15 cellular contexts compared by ENCODE assay signal in the genomic region with DNA sequence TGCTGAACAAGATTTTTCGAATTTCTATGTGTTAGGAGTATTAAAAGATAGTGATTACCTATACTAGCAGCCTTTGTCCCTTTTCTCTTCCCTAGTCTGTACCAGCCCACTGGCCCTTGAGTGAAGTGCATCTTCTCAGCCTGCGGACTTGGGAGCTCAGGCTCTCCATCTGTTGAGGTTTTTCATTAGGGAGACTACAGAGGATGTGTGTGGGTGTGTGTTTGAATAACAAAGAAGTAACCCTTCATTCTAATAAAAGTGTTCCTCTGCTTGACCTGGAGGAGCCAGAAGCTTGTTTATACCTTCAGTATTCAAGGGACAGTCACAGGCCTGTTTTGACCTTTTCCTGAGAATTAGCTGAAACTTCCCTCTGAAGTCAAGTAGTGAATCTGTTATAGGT. TPM values are rescaled to one million over a fixed set of nuclear protein-coding genes. Genes with fewer than 3 reads are reported as not detected.
DNase-seq lines count a peak whose midpoint lies in the region; ATAC-seq and TF ChIP-seq lines count a peak whose summit lies in the region.
"Had no signal": no experiment of that assay in that cellular context is flagged by ENCODE, and none has a peak within 500 bp of the region (broad histone marks: within the 10 kb centered on the region; RNA-seq: fewer than 3 reads in every experiment).

No MANE protein-coding gene starts in this region.

- H3K27ac ChIP-seq in right lobe of liver = no peak overlapping the region
- no peak overlapping the region for H3K27ac ChIP-seq in naive thymus-derived CD4-positive, alpha-beta T cell (ENCODE audit: low read depth, low read length)
- H3K27ac ChIP-seq: A549, SJSA1 had no signal

- TF ChIP-seq CTCF in nephron progenitor cell (IDR thresholded peaks at IDR 0.05) (no peak), right lobe of liver (IDR thresholded peaks at IDR 0.05) (no peak)

- peaks cover 93% of the 10 kb centered on the region for H3K4me1 Mint-ChIP-seq in nephron progenitor cell
- peaks cover 0 to 39% (median 20%) of the 10 kb centered on the region in 7 donors for H3K4me1 Mint-ChIP-seq in naive thymus-derived CD4-positive, alpha-beta T cell

- WGBS in right lobe of liver (ENCODE audit: insufficient coverage, low coverage, low lambda C conversion rate, missing lambda C conversion rate) = 53% methylated on average over 1 of the region's 2 CpGs

- H3K27me3 Mint-ChIP-seq in nephron progenitor cell (ENCODE audit: low read depth, poor library complexity) = peaks cover 18% of the 10 kb centered on the region
- peaks cover 83 to 92% (median 89%) of the 10 kb centered on the region in 5 donors for H3K27me3 Mint-ChIP-seq in naive thymus-derived CD4-positive, alpha-beta T cell

- ATAC-seq in right lobe of liver (no peak), HG03095 (IDR thresholded peaks at IDR 0.05; ENCODE audit: unreplicated experiment) (no peak)
- ATAC-seq in naive thymus-derived CD4-positive, alpha-beta T cell = no peak
- ATAC-seq: A549 had no signal

- H3K27ac Mint-ChIP-seq in nephron progenitor cell = peak overlapping the region; percentile 99
- H3K27ac Mint-ChIP-seq in naive thymus-derived CD4-positive, alpha-beta T cell = no peak overlapping the region

- DNase-seq in NCI-H82 (lab: John Stamatoyannopoulos, UW) (peak; percentile 23), NCI-H82 treated with DMSO at 0.1 percent for 48 hours (lab: John Stamatoyannopoulos, UW; ENCODE audit: unreplicated experiment) (no peak), dermis blood vessel endothelial cell (peak; percentile 30), nephron progenitor cell (no peak), right lobe of liver (no peak), amygdala (lab: John Stamatoyannopoulos, UW) (no peak)
- DNase-seq in naive thymus-derived CD4-positive, alpha-beta T cell = no peak
- DNase-seq: NCI-H1105 treated with DMSO at 0.1 percent for 48 hours, NCI-H2029 treated with DMSO at 0.1 percent for 48 hours, NCI-H748 treated with DMSO at 0.1 percent for 48 hours had no signal

- no peaks in the 10 kb centered on the region for H3K36me3 ChIP-seq in right lobe of liver
- H3K36me3 ChIP-seq in naive thymus-derived CD4-positive, alpha-beta T cell (ENCODE audit: control insufficient read depth in 2 of 3, insufficient read depth in 3 of 3, low read length in 3 of 3) = no peaks in the 10 kb centered on the region
- H3K36me3 ChIP-seq: HAP-1, SJSA1 had no signal

- H3K4me3 ChIP-seq in right lobe of liver = no peak overlapping the region
- H3K4me3 ChIP-seq in naive thymus-derived CD4-positive, alpha-beta T cell (ENCODE audit: low read length) = no peak overlapping the region
- H3K4me3 ChIP-seq: A549, HAP-1, SJSA1 had no signal

- POLR2A ChIA-PET in naive thymus-derived CD4-positive, alpha-beta T cell (lab: Charles Lee) = no interaction called here

- peaks cover 24% of the 10 kb centered on the region for H3K36me3 Mint-ChIP-seq in nephron progenitor cell (ENCODE audit: low read depth)
- peaks cover 0 to 10% (median 0%) of the 10 kb centered on the region in 5 donors for H3K36me3 Mint-ChIP-seq in naive thymus-derived CD4-positive, alpha-beta T cell

- CTCF ChIA-PET in naive thymus-derived CD4-positive, alpha-beta T cell (lab: Charles Lee) = interaction anchor here (1.1 kb wide), 1 partner anchor 279 kb away, joined by 3 read pairs; no protein-coding TSS in a partner anchor

- intact Hi-C loops in right lobe of liver (cut with DNase I) = no loop called here
- intact Hi-C loops in naive thymus-derived CD4-positive, alpha-beta T cell (cut with micrococcal nuclease) = no loop called here

- no peak for TF ChIP-seq POLR2A in right lobe of liver (IDR thresholded peaks at IDR 0.05)

- no peaks in the 10 kb centered on the region for H3K9me3 Mint-ChIP-seq in nephron progenitor cell
- H3K9me3 Mint-ChIP-seq in naive thymus-derived CD4-positive, alpha-beta T cell = peaks cover 0 to 16% (median 2%) of the 10 kb centered on the region in 11 donors

- no peaks in the 10 kb centered on the region for H3K4me1 ChIP-seq in right lobe of liver
- H3K4me1 ChIP-seq in naive thymus-derived CD4-positive, alpha-beta T cell (ENCODE audit: control insufficient read depth in 2 of 2, insufficient read depth in 2 of 2, low read length in 2 of 2) = no peaks in the 10 kb centered on the region

- H3K4me3 Mint-ChIP-seq in nephron progenitor cell = peak overlapping the region; percentile 92
- no peak overlapping the region for H3K4me3 Mint-ChIP-seq in naive thymus-derived CD4-positive, alpha-beta T cell

- H3K27me3 ChIP-seq in right lobe of liver = peaks cover 25 to 63% of the 10 kb centered on the region in 2 donors
- peaks cover 22 to 48% of the 10 kb centered on the region in 2 donors for H3K27me3 ChIP-seq in naive thymus-derived CD4-positive, alpha-beta T cell (ENCODE audit: control insufficient read depth in 2 of 2, insufficient read depth in 2 of 2, low read length in 2 of 2)
- H3K27me3 ChIP-seq: SJSA1 had no signal

- no peaks in the 10 kb centered on the region for H3K9me3 ChIP-seq in right lobe of liver
- H3K9me3 ChIP-seq in naive thymus-derived CD4-positive, alpha-beta T cell (ENCODE audit: control insufficient read depth in 2 of 3, low read length in 3 of 3) = no peaks in the 10 kb centered on the region
- H3K9me3 ChIP-seq: A549, HAP-1, SJSA1 had no signal

RNA-seq across cellular contexts. Expression of a gene that starts 12.2 kb away (rescaled TPM):
- total RNA-seq in dermis blood vessel endothelial cell = 11.2 and 15.4 TPM in 2 replicates
- total RNA-seq in right lobe of liver = not detected
- total RNA-seq in naive thymus-derived CD4-positive, alpha-beta T cell = not detected
- not detected for polyA plus RNA-seq in naive thymus-derived CD4-positive, alpha-beta T cell
- total RNA-seq: LHCN-M2, SJSA1 had no signal

RNA-seq across cellular contexts. Expression of a gene that starts 19.1 kb away (rescaled TPM):
- total RNA-seq in dermis blood vessel endothelial cell (19.2 and 54.6 TPM in 2 replicates), right lobe of liver (not detected)
- total RNA-seq in naive thymus-derived CD4-positive, alpha-beta T cell = not detected
- polyA plus RNA-seq in naive thymus-derived CD4-positive, alpha-beta T cell = not detected
- total RNA-seq: LHCN-M2 had no signal

RNA-seq across cellular contexts. Expression of a gene that starts 24.9 kb away (rescaled TPM):
- total RNA-seq in dermis blood vessel endothelial cell (6.1 and 8.8 TPM in 2 replicates), right lobe of liver (not detected)
- total RNA-seq in naive thymus-derived CD4-positive, alpha-beta T cell = not detected
- polyA plus RNA-seq in naive thymus-derived CD4-positive, alpha-beta T cell = not detected
- total RNA-seq: LHCN-M2 had no signal

RNA-seq across cellular contexts. Expression of a gene that starts 46.7 kb away (rescaled TPM):
- total RNA-seq in dermis blood vessel endothelial cell (30.3 and 33.0 TPM in 2 replicates), right lobe of liver (under 1 TPM in 1 of 6 experiments, not detected in 5; 0.74 TPM)
- not detected for total RNA-seq in naive thymus-derived CD4-positive, alpha-beta T cell
- polyA plus RNA-seq in naive thymus-derived CD4-positive, alpha-beta T cell = not detected

RNA-seq across cellular contexts. Expression of a gene that starts 53.7 kb away (rescaled TPM):
- total RNA-seq in dermis blood vessel endothelial cell (24.5 and 28.4 TPM in 2 replicates), right lobe of liver (under 1 TPM in 1 of 6 experiments, not detected in 5; 0.25 TPM)
- total RNA-seq in naive thymus-derived CD4-positive, alpha-beta T cell = not detected
- not detected for polyA plus RNA-seq in naive thymus-derived CD4-positive, alpha-beta T cell

Comparison
In these comparisons a context has a peak if more than half of its experiments do, and no peak if none do; other contexts are left out.
1. DNase-seq: peak in NCI-H82 (single experiment) and dermis blood vessel endothelial cell (single experiment); none in NCI-H82 treated with DMSO at 0.1 percent for 48 hours (single experiment), nephron progenitor cell (single experiment), right lobe of liver (0 of 3), naive thymus-derived CD4-positive, alpha-beta T cell (0 of 9) and amygdala (0 of 56).
2. RNA of a gene that starts 12.2 kb away (total RNA-seq): 11.2 to 15.4 TPM in dermis blood vessel endothelial cell; not detected in right lobe of liver and not detected in naive thymus-derived CD4-positive, alpha-beta T cell; every median in the first group is over 10 times any median in the second.
3. RNA of a gene that starts 19.1 kb away (total RNA-seq): 19.2 to 54.6 TPM in dermis blood vessel endothelial cell; not detected in right lobe of liver and not detected in naive thymus-derived CD4-positive, alpha-beta T cell; every median in the first group is over 10 times any median in the second.